Comparison of ENCODE assay signal across 23 cellular contexts in genomic region chr3:123442908-123443307, GRCh38. TPM values are rescaled to one million over a fixed set of nuclear protein-coding genes. Genes with fewer than 3 reads are reported as not detected.
DNase-seq lines count a peak whose midpoint lies in the region; ATAC-seq and TF ChIP-seq lines count a peak whose summit lies in the region.
"Had no signal": no experiment of that assay in that cellular context is flagged by ENCODE, and none has a peak within 500 bp of the region (broad histone marks: within the 10 kb centered on the region; RNA-seq: fewer than 3 reads in every experiment).

No MANE protein-coding gene starts in this region.

- no peaks in the 10 kb centered on the region for H3K36me3 ChIP-seq in heart right ventricle
- H3K36me3 ChIP-seq in sigmoid colon, result no peaks in the 10 kb centered on the region
- H3K36me3 ChIP-seq: BLaER1 treated with 17β-estradiol and CSF1 and Interleukin-3, amounts not matched to agents 10 nM and 100 nM; Peyer's patch; SJSA1 had no signal

- no peak for TF ChIP-seq EP300 in sigmoid colon (IDR thresholded peaks at IDR 0.05)

- 49 to 64% methylated on average over 7 of the region's 7 CpGs for WGBS in heart right ventricle, 2 donors
- 92% methylated on average over 7 of the region's 7 CpGs for WGBS in sigmoid colon, 2 donors

- H3K27me3 ChIP-seq in heart right ventricle (peaks cover 0 to 38% (median 6%) of the 10 kb centered on the region in 7 donors), sigmoid colon (no peaks in the 10 kb centered on the region)
- H3K27me3 ChIP-seq: Peyer's patch had no signal

- H3K9me3 ChIP-seq in heart right ventricle (no peaks in the 10 kb centered on the region), sigmoid colon (no peaks in the 10 kb centered on the region)
- H3K9me3 ChIP-seq: Caco-2, Peyer's patch, SJSA1 had no signal

- peak; percentile 33 for ATAC-seq in Right ventricle myocardium inferior
- ATAC-seq in heart right ventricle, result peak in 3 of 8 donors; percentile 20 to 55 (median 26)
- ATAC-seq in GM18861 (IDR thresholded peaks at IDR 0.05; ENCODE audit: unreplicated experiment), result no peak
- ATAC-seq in HG02763 (IDR thresholded peaks at IDR 0.05; ENCODE audit: unreplicated experiment), result no peak
- ATAC-seq: GM12878 had no signal

- TF ChIP-seq POLR2A in sigmoid colon (IDR thresholded peaks at IDR 0.05), result no peak

- intact Hi-C loops in Right ventricle myocardium inferior (cut with DNase I), result no loop called here
- intact Hi-C loops in cardiac septum (cut with DNase I), result no loop called here
- intact Hi-C loops in heart right ventricle (cut with DNase I), result loop anchor here in 2 of 10 donors (5.0 to 10.0 kb wide), 2 partner anchors 56 to 112 kb away; no protein-coding TSS in a partner anchor
- intact Hi-C loops in sigmoid colon (cut with DNase I), result no loop called here

- no peak for TF ChIP-seq CTCF in heart right ventricle (IDR thresholded peaks at IDR 0.05)
- no peak for TF ChIP-seq CTCF in sigmoid colon (IDR thresholded peaks at IDR 0.05)

- H3K4me3 ChIP-seq in heart right ventricle (no peak overlapping the region), sigmoid colon (no peak overlapping the region)
- H3K4me3 ChIP-seq: BLaER1 treated with 17β-estradiol and CSF1 and Interleukin-3, amounts not matched to agents 10 nM and 100 nM; GM12878; Peyer's patch; SJSA1 had no signal

- DNase-seq in Right ventricle myocardium inferior (ENCODE audit: missing footprints), result no peak
- no peak for DNase-seq in cardiac septum (ENCODE audit: low spot score)
- DNase-seq in heart right ventricle, result no peak
- no peak for DNase-seq in sigmoid colon
- no peak for DNase-seq in activated CD4-positive, alpha-beta T cell treated with anti-CD3 and anti-CD28 coated beads, Interleukin-2, amount 50 U/mL, for 4 hours
- DNase-seq in SW480 (ENCODE audit: low spot score), result no peak
- DNase-seq: Caco-2; CD4-positive, alpha-beta memory T cell; DMS 273 treated with DMSO at 0.1 percent for 48 hours; DMS79 treated with DMSO at 0.1 percent for 48 hours; Karpas-422; NCI-H1417; NCI-H1694 treated with DMSO at 0.1 percent for 48 hours; NCI-H446; NCI-H526; Peyer's patch had no signal

- H3K4me1 ChIP-seq in heart right ventricle, result peaks cover 0 to 67% (median 25%) of the 10 kb centered on the region in 9 donors
- H3K4me1 ChIP-seq in sigmoid colon, result peaks cover 0 to 53% (median 42%) of the 10 kb centered on the region in 4 donors
- H3K4me1 ChIP-seq: Caco-2, Peyer's patch had no signal

- peak overlapping the region in 9 of 10 donors; percentile 0 to 92 (median 40) for H3K27ac ChIP-seq in heart right ventricle
- peak overlapping the region; percentile 94 to 98 (median 96) for H3K27ac ChIP-seq in sigmoid colon
- H3K27ac ChIP-seq: 22Rv1; BLaER1 treated with 17β-estradiol and CSF1 and Interleukin-3, amounts not matched to agents 10 nM and 100 nM; SJSA1 had no signal

RNA-seq across cellular contexts. Expression of gene ADCY5, which starts 6.0 kb away (rescaled TPM):
- total RNA-seq in Right ventricle myocardium inferior, result 232 TPM
- 192 TPM for total RNA-seq in cardiac septum
- 100 to 1,000 TPM; 117 to 245 (median 206) TPM for total RNA-seq in heart right ventricle
- polyA plus RNA-seq in heart right ventricle, result 10 to 100 TPM; 37.2 to 85.2 TPM
- total RNA-seq in sigmoid colon, result 10 to 100 TPM; 39.5 to 84.4 (median 62.2) TPM
- polyA plus RNA-seq in sigmoid colon, result 1 to 10 TPM; 1.4 to 9.9 (median 5.4) TPM
- total RNA-seq: CD4-positive, alpha-beta memory T cell; GM12878; MCF 10A had no signal
